14 cellular contexts compared by ENCODE assay signal in the genomic region with DNA sequence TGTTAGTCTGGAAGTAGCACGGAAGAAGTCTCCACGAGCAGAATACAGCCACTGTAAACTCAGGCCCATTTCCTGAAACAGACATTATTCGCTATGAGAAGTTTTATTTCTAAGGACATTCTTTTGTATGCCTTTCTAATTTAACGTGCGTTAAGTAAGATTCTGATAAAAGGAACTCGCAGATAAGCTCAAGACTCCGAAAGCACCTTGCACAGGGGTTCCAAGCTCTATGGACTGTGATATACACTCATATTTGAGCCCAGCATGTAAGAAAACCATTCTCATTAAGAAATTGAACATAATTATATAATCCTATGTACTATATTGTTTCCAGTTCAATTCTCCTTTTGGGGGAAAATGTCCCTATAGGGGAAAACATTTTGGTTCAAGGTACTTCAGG. TPM values are rescaled to one million over a fixed set of nuclear protein-coding genes. Genes with fewer than 3 reads are reported as not detected.
A peak's percentile ranks its signal among the peaks of the same experiment; 100 is the strongest.
DNase-seq lines count a peak whose midpoint lies in the region; ATAC-seq and TF ChIP-seq lines count a peak whose summit lies in the region.
"Had no signal": no experiment of that assay in that cellular context is flagged by ENCODE, and none has a peak within 500 bp of the region (broad histone marks: within the 10 kb centered on the region; RNA-seq: fewer than 3 reads in every experiment).

No MANE protein-coding gene starts in this region.

- H3K4me1 ChIP-seq in endodermal cell (ENCODE audit: control insufficient read depth, insufficient read depth, low read length) = no peaks in the 10 kb centered on the region

- H3K9me3 Mint-ChIP-seq in activated naive CD8-positive, alpha-beta T cell (ENCODE audit: low read depth) = no peaks in the 10 kb centered on the region
- no peaks in the 10 kb centered on the region for H3K9me3 Mint-ChIP-seq in activated naive CD8-positive, alpha-beta T cell treated with anti-CD3 and anti-CD28 coated beads for 36 hours
- H3K9me3 Mint-ChIP-seq in activated T-helper 1 cell treated with anti-CD3 and anti-CD28 coated beads, Interleukin-12 subunit alpha, Interleukin-12 subunit beta, Interleukin-2, Interleukin-4 antibody, amounts not matched to agents 30 ng/mL and 10 ng/mL and 1 ng/mL, durations not matched to agents 14 hours and 24 hours and 36 hours = no peaks in the 10 kb centered on the region
- H3K9me3 Mint-ChIP-seq in endodermal cell = no peaks in the 10 kb centered on the region
- H3K9me3 Mint-ChIP-seq: CD14-positive monocyte; CD8-positive, alpha-beta T cell had no signal

- peak overlapping the region; percentile 11 for H3K27ac Mint-ChIP-seq in activated naive CD8-positive, alpha-beta T cell
- no peak overlapping the region for H3K27ac Mint-ChIP-seq in activated naive CD8-positive, alpha-beta T cell treated with anti-CD3 and anti-CD28 coated beads for 36 hours
- H3K27ac Mint-ChIP-seq in activated T-helper 1 cell treated with anti-CD3 and anti-CD28 coated beads, Interleukin-12 subunit alpha, Interleukin-12 subunit beta, Interleukin-2, Interleukin-4 antibody, amounts not matched to agents 30 ng/mL and 10 ng/mL and 1 ng/mL, durations not matched to agents 14 hours and 24 hours and 36 hours = peak overlapping the region; percentile 58
- peak overlapping the region; percentile 29 for H3K27ac Mint-ChIP-seq in endodermal cell
- H3K27ac Mint-ChIP-seq: CD8-positive, alpha-beta T cell had no signal

- TF ChIP-seq CTCF in endodermal cell (conservative IDR thresholded peaks at IDR 0.05) = no peak

- no peaks in the 10 kb centered on the region for H3K9me3 ChIP-seq in endodermal cell (ENCODE audit: control insufficient read depth, low read length)
- H3K9me3 ChIP-seq: A549 had no signal

- H3K4me1 Mint-ChIP-seq in activated naive CD8-positive, alpha-beta T cell (ENCODE audit: low read depth) = peaks cover 7% of the 10 kb centered on the region
- H3K4me1 Mint-ChIP-seq in activated naive CD8-positive, alpha-beta T cell treated with anti-CD3 and anti-CD28 coated beads for 36 hours = peaks cover 10% of the 10 kb centered on the region
- peaks cover 37% of the 10 kb centered on the region for H3K4me1 Mint-ChIP-seq in activated T-helper 1 cell treated with anti-CD3 and anti-CD28 coated beads, Interleukin-12 subunit alpha, Interleukin-12 subunit beta, Interleukin-2, Interleukin-4 antibody, amounts not matched to agents 30 ng/mL and 10 ng/mL and 1 ng/mL, durations not matched to agents 14 hours and 24 hours and 36 hours (ENCODE audit: low read depth)
- no peaks in the 10 kb centered on the region for H3K4me1 Mint-ChIP-seq in endodermal cell

- intact Hi-C loops in activated T-helper 1 cell treated with anti-CD3 and anti-CD28 coated beads, Interleukin-12 subunit alpha, Interleukin-12 subunit beta, Interleukin-2, Interleukin-4 antibody, amounts not matched to agents 30 ng/mL and 10 ng/mL and 1 ng/mL, durations not matched to agents 14 hours and 24 hours and 36 hours (cut with micrococcal nuclease) = no loop called here

- H3K27ac ChIP-seq in endodermal cell (ENCODE audit: low read depth, low read length) = no peak overlapping the region
- H3K27ac ChIP-seq: A549 had no signal

- H3K36me3 Mint-ChIP-seq in activated naive CD8-positive, alpha-beta T cell = peaks cover 6% of the 10 kb centered on the region
- H3K36me3 Mint-ChIP-seq in activated naive CD8-positive, alpha-beta T cell treated with anti-CD3 and anti-CD28 coated beads for 36 hours = peaks cover 60% of the 10 kb centered on the region
- H3K36me3 Mint-ChIP-seq in activated T-helper 1 cell treated with anti-CD3 and anti-CD28 coated beads, Interleukin-12 subunit alpha, Interleukin-12 subunit beta, Interleukin-2, Interleukin-4 antibody, amounts not matched to agents 30 ng/mL and 10 ng/mL and 1 ng/mL, durations not matched to agents 14 hours and 24 hours and 36 hours (ENCODE audit: low read depth) = peaks cover 65% of the 10 kb centered on the region
- H3K36me3 Mint-ChIP-seq in endodermal cell (ENCODE audit: low read depth) = peaks cover 83% of the 10 kb centered on the region

- H3K9ac ChIP-seq in endodermal cell (ENCODE audit: extremely low read depth, low read length, poor library complexity, severe bottlenecking) = no peak overlapping the region

- no peak for DNase-seq in activated naive CD8-positive, alpha-beta T cell treated with anti-CD3 and anti-CD28 coated beads for 36 hours
- no peak for DNase-seq in activated T-helper 1 cell treated with anti-CD3 and anti-CD28 coated beads, Interleukin-12 subunit alpha, Interleukin-12 subunit beta, Interleukin-2, Interleukin-4 antibody, amounts not matched to agents 30 ng/mL and 10 ng/mL and 1 ng/mL, durations not matched to agents 14 hours and 24 hours and 36 hours (ENCODE audit: low spot score)
- DNase-seq in endodermal cell (no peak), NCI-H345 (lab: John Stamatoyannopoulos, UW) (no peak)
- DNase-seq: CD8-positive, alpha-beta T cell; COR-L47; DMS153; DMS79 treated with DMSO at 0.1 percent for 48 hours; EL had no signal

- H3K36me3 ChIP-seq in endodermal cell (ENCODE audit: control insufficient read depth, insufficient read depth, low read length) = peaks cover 95% of the 10 kb centered on the region

- H3K27me3 Mint-ChIP-seq in activated naive CD8-positive, alpha-beta T cell = no peaks in the 10 kb centered on the region
- H3K27me3 Mint-ChIP-seq in activated naive CD8-positive, alpha-beta T cell treated with anti-CD3 and anti-CD28 coated beads for 36 hours = no peaks in the 10 kb centered on the region
- no peaks in the 10 kb centered on the region for H3K27me3 Mint-ChIP-seq in activated T-helper 1 cell treated with anti-CD3 and anti-CD28 coated beads, Interleukin-12 subunit alpha, Interleukin-12 subunit beta, Interleukin-2, Interleukin-4 antibody, amounts not matched to agents 30 ng/mL and 10 ng/mL and 1 ng/mL, durations not matched to agents 14 hours and 24 hours and 36 hours (ENCODE audit: insufficient read depth)
- H3K27me3 Mint-ChIP-seq in endodermal cell (ENCODE audit: insufficient read depth) = no peaks in the 10 kb centered on the region

- no peaks in the 10 kb centered on the region for H3K27me3 ChIP-seq in endodermal cell (ENCODE audit: control insufficient read depth, insufficient read depth, low read length, poor library complexity, severe bottlenecking)

- no peak overlapping the region for H3K4me3 ChIP-seq in endodermal cell (ENCODE audit: low read length)
- H3K4me3 ChIP-seq: A549 had no signal

- WGBS in endodermal cell (ENCODE audit: insufficient coverage in 1 of 2, insufficient read length in 1 of 2), 2 experiments = 97% methylated on average over 3 to 7 of the region's 7 CpGs

- no peak overlapping the region for H3K4me3 Mint-ChIP-seq in activated naive CD8-positive, alpha-beta T cell
- no peak overlapping the region for H3K4me3 Mint-ChIP-seq in activated naive CD8-positive, alpha-beta T cell treated with anti-CD3 and anti-CD28 coated beads for 36 hours
- H3K4me3 Mint-ChIP-seq in activated T-helper 1 cell treated with anti-CD3 and anti-CD28 coated beads, Interleukin-12 subunit alpha, Interleukin-12 subunit beta, Interleukin-2, Interleukin-4 antibody, amounts not matched to agents 30 ng/mL and 10 ng/mL and 1 ng/mL, durations not matched to agents 14 hours and 24 hours and 36 hours = no peak overlapping the region
- no peak overlapping the region for H3K4me3 Mint-ChIP-seq in endodermal cell
- H3K4me3 Mint-ChIP-seq: CD14-positive monocyte; CD8-positive, alpha-beta T cell had no signal

- ATAC-seq in GM18861 (IDR thresholded peaks at IDR 0.05; ENCODE audit: unreplicated experiment) = no peak
- ATAC-seq: A549; CD8-positive, alpha-beta T cell; HCT116 had no signal

RNA-seq across cellular contexts. Expression of gene TFRC, which starts 28.4 kb away (rescaled TPM):
- 100 to 1,000 TPM; 550 TPM for total RNA-seq in activated naive CD8-positive, alpha-beta T cell treated with anti-CD3 and anti-CD28 coated beads for 36 hours
- 791 TPM in 2 replicates for total RNA-seq in activated T-helper 1 cell treated with anti-CD3 and anti-CD28 coated beads, Interleukin-12 subunit alpha, Interleukin-12 subunit beta, Interleukin-2, Interleukin-4 antibody, amounts not matched to agents 30 ng/mL and 10 ng/mL and 1 ng/mL, durations not matched to agents 14 hours and 24 hours and 36 hours
- 10 to 100 TPM; 69.0 to 90.0 TPM for total RNA-seq in endodermal cell
- polyA plus RNA-seq in endodermal cell (2013, experiment 1 of 2) = 72.5 TPM
- 74.1 TPM for polyA plus RNA-seq in endodermal cell (2013, experiment 2 of 2)
